In genomic region chr14:73763396-73763795, GRCh38 we compare ENCODE assay signal across 1 cellular context.
TF ChIP-seq lines count a peak whose summit lies in the region.

No MANE protein-coding gene starts in this region.

TF ChIP-seq in HepG2, 621 proteins besides CTCF, POLR2A, EP300 and RAD21 (continued from another document and continues in another):
- TF ChIP-seq ZNF574 (CRISPR knock-in tag; IDR thresholded peaks at IDR 0.05): peak; percentile 36; the same call in 1 of the 2 replicates
- no peak for TF ChIP-seq FIP1L1 (IDR thresholded peaks at IDR 0.05; ENCODE audit: borderline replicate concordance, insufficient read depth, low read depth, low read length)
- no peak for TF ChIP-seq ZNF441 (CRISPR knock-in tag; IDR thresholded peaks at IDR 0.05; ENCODE audit: borderline replicate concordance)
- no peak for TF ChIP-seq ZNF879 (CRISPR knock-in tag; IDR thresholded peaks at IDR 0.05)
- TF ChIP-seq RFX5 (IDR thresholded peaks at IDR 0.05; ENCODE audit: low read depth, low read length): no peak
- TF ChIP-seq ZSCAN31 (CRISPR knock-in tag; IDR thresholded peaks at IDR 0.05; ENCODE audit: low read depth): no peak
- TF ChIP-seq, protein P1, sequence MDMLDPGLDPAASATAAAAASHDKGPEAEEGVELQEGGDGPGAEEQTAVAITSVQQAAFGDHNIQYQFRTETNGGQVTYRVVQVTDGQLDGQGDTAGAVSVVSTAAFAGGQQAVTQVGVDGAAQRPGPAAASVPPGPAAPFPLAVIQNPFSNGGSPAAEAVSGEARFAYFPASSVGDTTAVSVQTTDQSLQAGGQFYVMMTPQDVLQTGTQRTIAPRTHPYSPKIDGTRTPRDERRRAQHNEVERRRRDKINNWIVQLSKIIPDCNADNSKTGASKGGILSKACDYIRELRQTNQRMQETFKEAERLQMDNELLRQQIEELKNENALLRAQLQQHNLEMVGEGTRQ (IDR thresholded peaks at IDR 0.05; ENCODE audit: low read depth, low read length): peak; percentile 90
- TF ChIP-seq, protein P1 (CRISPR knock-in tag; IDR thresholded peaks at IDR 0.05; ENCODE audit: borderline replicate concordance): peak; percentile 92; the same call in 1 of the 2 replicates
- 0 out of 2 replicates have a peak, but pooled peaks have one; percentile 63 for TF ChIP-seq ZNF331 (CRISPR knock-in tag; IDR thresholded peaks at IDR 0.05)
- no peak for TF ChIP-seq PRMT3 (CRISPR knock-in tag; IDR thresholded peaks at IDR 0.05; ENCODE audit: borderline replicate concordance, low read depth)
- no peak for TF ChIP-seq NAIF1 (CRISPR knock-in tag; IDR thresholded peaks at IDR 0.05; ENCODE audit: borderline replicate concordance)
- TF ChIP-seq, protein P2, sequence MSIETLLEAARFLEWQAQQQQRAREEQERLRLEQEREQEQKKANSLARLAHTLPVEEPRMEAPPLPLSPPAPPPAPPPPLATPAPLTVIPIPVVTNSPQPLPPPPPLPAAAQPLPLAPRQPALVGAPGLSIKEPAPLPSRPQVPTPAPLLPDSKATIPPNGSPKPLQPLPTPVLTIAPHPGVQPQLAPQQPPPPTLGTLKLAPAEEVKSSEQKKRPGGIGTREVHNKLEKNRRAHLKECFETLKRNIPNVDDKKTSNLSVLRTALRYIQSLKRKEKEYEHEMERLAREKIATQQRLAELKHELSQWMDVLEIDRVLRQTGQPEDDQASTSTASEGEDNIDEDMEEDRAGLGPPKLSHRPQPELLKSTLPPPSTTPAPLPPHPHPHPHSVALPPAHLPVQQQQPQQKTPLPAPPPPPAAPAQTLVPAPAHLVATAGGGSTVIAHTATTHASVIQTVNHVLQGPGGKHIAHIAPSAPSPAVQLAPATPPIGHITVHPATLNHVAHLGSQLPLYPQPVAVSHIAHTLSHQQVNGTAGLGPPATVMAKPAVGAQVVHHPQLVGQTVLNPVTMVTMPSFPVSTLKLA (IDR thresholded peaks at IDR 0.05): peak; percentile 66; the same call in 1 of the 2 replicates
- no peak for TF ChIP-seq ZFP82 (CRISPR knock-in tag; IDR thresholded peaks at IDR 0.05; ENCODE audit: borderline replicate concordance)
- no peak for TF ChIP-seq FOXP1 (IDR thresholded peaks at IDR 0.05)
- peak; percentile 83 for TF ChIP-seq FOXP1 (CRISPR knock-in tag; IDR thresholded peaks at IDR 0.05)
- TF ChIP-seq, protein P3, sequence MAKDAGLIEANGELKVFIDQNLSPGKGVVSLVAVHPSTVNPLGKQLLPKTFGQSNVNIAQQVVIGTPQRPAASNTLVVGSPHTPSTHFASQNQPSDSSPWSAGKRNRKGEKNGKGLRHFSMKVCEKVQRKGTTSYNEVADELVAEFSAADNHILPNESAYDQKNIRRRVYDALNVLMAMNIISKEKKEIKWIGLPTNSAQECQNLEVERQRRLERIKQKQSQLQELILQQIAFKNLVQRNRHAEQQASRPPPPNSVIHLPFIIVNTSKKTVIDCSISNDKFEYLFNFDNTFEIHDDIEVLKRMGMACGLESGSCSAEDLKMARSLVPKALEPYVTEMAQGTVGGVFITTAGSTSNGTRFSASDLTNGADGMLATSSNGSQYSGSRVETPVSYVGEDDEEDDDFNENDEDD (CRISPR knock-in tag; IDR thresholded peaks at IDR 0.05; ENCODE audit: borderline replicate concordance): peak; percentile 45; the same call in 1 of the 2 replicates
- TF ChIP-seq EED (CRISPR knock-in tag; IDR thresholded peaks at IDR 0.05): no peak
- no peak for TF ChIP-seq ZNF691 (CRISPR knock-in tag; IDR thresholded peaks at IDR 0.05; ENCODE audit: borderline replicate concordance, low read depth)
- peak; percentile 64 for TF ChIP-seq TEAD3 (CRISPR knock-in tag; optimal IDR thresholded peaks at IDR 0.05; ENCODE audit: borderline replicate concordance)
- TF ChIP-seq, protein P4, sequence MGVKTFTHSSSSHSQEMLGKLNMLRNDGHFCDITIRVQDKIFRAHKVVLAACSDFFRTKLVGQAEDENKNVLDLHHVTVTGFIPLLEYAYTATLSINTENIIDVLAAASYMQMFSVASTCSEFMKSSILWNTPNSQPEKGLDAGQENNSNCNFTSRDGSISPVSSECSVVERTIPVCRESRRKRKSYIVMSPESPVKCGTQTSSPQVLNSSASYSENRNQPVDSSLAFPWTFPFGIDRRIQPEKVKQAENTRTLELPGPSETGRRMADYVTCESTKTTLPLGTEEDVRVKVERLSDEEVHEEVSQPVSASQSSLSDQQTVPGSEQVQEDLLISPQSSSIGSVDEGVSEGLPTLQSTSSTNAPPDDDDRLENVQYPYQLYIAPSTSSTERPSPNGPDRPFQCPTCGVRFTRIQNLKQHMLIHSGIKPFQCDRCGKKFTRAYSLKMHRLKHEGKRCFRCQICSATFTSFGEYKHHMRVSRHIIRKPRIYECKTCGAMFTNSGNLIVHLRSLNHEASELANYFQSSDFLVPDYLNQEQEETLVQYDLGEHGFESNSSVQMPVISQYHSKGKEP (CRISPR knock-in tag; IDR thresholded peaks at IDR 0.05): no peak
- TF ChIP-seq NR3C1 (CRISPR knock-in tag; IDR thresholded peaks at IDR 0.05): no peak
- no peak for TF ChIP-seq ZNF337 (CRISPR knock-in tag; IDR thresholded peaks at IDR 0.05; ENCODE audit: borderline replicate concordance, low read depth)
- no peak for TF ChIP-seq RBFOX2 (IDR thresholded peaks at IDR 0.05; ENCODE audit: low read depth, low read length)
- TF ChIP-seq ZBTB1 (CRISPR knock-in tag; IDR thresholded peaks at IDR 0.05; ENCODE audit: borderline replicate concordance): no peak
- no peak for TF ChIP-seq HHEX (CRISPR knock-in tag; IDR thresholded peaks at IDR 0.05)
- TF ChIP-seq, protein P5, sequence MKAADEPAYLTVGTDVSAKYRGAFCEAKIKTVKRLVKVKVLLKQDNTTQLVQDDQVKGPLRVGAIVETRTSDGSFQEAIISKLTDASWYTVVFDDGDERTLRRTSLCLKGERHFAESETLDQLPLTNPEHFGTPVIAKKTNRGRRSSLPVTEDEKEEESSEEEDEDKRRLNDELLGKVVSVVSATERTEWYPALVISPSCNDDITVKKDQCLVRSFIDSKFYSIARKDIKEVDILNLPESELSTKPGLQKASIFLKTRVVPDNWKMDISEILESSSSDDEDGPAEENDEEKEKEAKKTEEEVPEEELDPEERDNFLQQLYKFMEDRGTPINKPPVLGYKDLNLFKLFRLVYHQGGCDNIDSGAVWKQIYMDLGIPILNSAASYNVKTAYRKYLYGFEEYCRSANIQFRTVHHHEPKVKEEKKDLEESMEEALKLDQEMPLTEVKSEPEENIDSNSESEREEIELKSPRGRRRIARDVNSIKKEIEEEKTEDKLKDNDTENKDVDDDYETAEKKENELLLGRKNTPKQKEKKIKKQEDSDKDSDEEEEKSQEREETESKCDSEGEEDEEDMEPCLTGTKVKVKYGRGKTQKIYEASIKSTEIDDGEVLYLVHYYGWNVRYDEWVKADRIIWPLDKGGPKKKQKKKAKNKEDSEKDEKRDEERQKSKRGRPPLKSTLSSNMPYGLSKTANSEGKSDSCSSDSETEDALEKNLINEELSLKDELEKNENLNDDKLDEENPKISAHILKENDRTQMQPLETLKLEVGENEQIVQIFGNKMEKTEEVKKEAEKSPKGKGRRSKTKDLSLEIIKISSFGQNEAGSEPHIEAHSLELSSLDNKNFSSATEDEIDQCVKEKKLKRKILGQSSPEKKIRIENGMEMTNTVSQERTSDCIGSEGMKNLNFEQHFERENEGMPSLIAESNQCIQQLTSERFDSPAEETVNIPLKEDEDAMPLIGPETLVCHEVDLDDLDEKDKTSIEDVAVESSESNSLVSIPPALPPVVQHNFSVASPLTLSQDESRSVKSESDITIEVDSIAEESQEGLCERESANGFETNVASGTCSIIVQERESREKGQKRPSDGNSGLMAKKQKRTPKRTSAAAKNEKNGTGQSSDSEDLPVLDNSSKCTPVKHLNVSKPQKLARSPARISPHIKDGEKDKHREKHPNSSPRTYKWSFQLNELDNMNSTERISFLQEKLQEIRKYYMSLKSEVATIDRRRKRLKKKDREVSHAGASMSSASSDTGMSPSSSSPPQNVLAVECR (CRISPR knock-in tag; IDR thresholded peaks at IDR 0.05; ENCODE audit: borderline replicate concordance): peak; percentile 42; the same call in 1 of the 2 replicates
- no peak for TF ChIP-seq BORCS8-MEF2B (CRISPR knock-in tag; IDR thresholded peaks at IDR 0.05)
- TF ChIP-seq ZNF20 (CRISPR knock-in tag; IDR thresholded peaks at IDR 0.05): no peak
- no peak for TF ChIP-seq MLLT10 (CRISPR knock-in tag; IDR thresholded peaks at IDR 0.05)
- no peak for TF ChIP-seq ZNF34 (CRISPR knock-in tag; IDR thresholded peaks at IDR 0.05; ENCODE audit: borderline replicate concordance)
- no peak for TF ChIP-seq KIAA2018 (CRISPR knock-in tag; IDR thresholded peaks at IDR 0.05; ENCODE audit: borderline replicate concordance)
- TF ChIP-seq ZNF776 (CRISPR knock-in tag; IDR thresholded peaks at IDR 0.05): no peak
- TF ChIP-seq SKI (IDR thresholded peaks at IDR 0.05; ENCODE audit: partially characterized antibody): no peak
- TF ChIP-seq DR1 (CRISPR knock-in tag; IDR thresholded peaks at IDR 0.05): no peak
- TF ChIP-seq ZNF83 (CRISPR knock-in tag; IDR thresholded peaks at IDR 0.05; ENCODE audit: borderline replicate concordance): no peak
- no peak for TF ChIP-seq PHF8 (CRISPR knock-in tag; IDR thresholded peaks at IDR 0.05)
- TF ChIP-seq, protein P6, sequence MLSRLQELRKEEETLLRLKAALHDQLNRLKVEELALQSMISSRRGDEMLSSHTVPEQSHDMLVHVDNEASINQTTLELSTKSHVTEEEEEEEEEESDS (CRISPR knock-in tag; IDR thresholded peaks at IDR 0.05; ENCODE audit: borderline replicate concordance): no peak
